ENCODE assay signal across 25 cellular contexts in the genomic region with DNA sequence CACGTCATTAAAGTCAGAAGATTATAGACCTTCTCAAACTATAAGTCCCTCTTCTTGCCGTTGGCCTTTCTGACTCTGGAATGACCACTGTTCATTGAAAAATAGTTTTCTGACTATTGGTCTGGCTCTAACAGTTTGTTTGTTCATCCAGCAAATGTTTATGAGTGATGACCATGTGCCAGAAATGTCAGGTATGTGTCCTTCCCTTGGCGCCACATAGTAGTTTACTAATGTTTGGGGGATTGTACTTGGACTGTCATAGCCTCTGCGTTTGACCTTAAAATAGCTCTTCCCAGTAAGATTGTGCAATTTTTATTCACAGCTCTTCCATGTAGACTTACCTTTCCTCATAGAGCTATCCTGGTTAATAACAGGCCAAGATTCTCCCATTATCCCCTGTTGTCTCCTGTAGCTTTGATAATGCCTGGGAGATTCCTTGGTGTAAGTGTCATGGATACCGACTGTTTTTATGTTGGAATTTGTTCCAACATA. TPM values are rescaled to one million over a fixed set of nuclear protein-coding genes. Genes with fewer than 3 reads are reported as not detected.
"Had no signal": no experiment of that assay in that cellular context is flagged by ENCODE, and none has a peak within 500 bp of the region (broad histone marks: within the 10 kb centered on the region; RNA-seq: fewer than 3 reads in every experiment).

No MANE protein-coding gene starts in this region.

- H3K4me1 ChIP-seq: upper lobe of right lung had no signal

- ATAC-seq: activated CD8-positive, alpha-beta T cell treated with anti-CD3 and anti-CD28 coated beads for 36 hours; foreskin keratinocyte; left lung; right cardiac atrium; T-cell; upper lobe of right lung had no signal

- H3K27ac ChIP-seq: brain microvascular endothelial cell, dorsolateral prefrontal cortex, epithelial cell of prostate, foreskin keratinocyte, left lung, thoracic aorta, upper lobe of right lung had no signal

- H3K27me3 ChIP-seq: brain microvascular endothelial cell, dorsolateral prefrontal cortex, foreskin keratinocyte, left lung, upper lobe of right lung had no signal

- DNase-seq: activated B cell treated with CpG ODN at 0.5 μM for 24 hours; activated CD4-positive, alpha-beta T cell treated with anti-CD3 and anti-CD28 coated beads for 48 hours; activated CD8-positive, alpha-beta T cell treated with anti-CD3 and anti-CD28 coated beads for 36 hours; activated naive CD4-positive, alpha-beta T cell treated with anti-CD3 and anti-CD28 coated beads for 36 hours; activated T-cell treated with anti-CD3 and anti-CD28 coated beads, Interleukin-2, amount 50 U/mL, for 24 hours; aorta; brain microvascular endothelial cell; central memory CD4-positive, alpha-beta T cell; dorsolateral prefrontal cortex; foreskin keratinocyte; kidney; left lung; right cardiac atrium; small intestine; stimulated activated CD4-positive, alpha-beta T cell treated with anti-CD3 and anti-CD28 coated beads, Interleukin-15, amount 100 ng/mL, for 24 hours; stimulated activated CD4-positive, alpha-beta T cell treated with anti-CD3 and anti-CD28 coated beads, Interleukin-2, amount 100 ng/mL, for 48 hours; T-cell; upper lobe of right lung had no signal

- H3K9me3 ChIP-seq: left lung, thoracic aorta, upper lobe of right lung had no signal

- H3K4me3 ChIP-seq: dorsolateral prefrontal cortex, left lung, thoracic aorta, upper lobe of right lung had no signal

RNA-seq across cellular contexts. Expression of a gene that starts 37.4 kb away (rescaled TPM):
- total RNA-seq: activated B cell treated with CpG ODN at 0.5 μM for 24 hours; activated CD8-positive, alpha-beta T cell treated with anti-CD3 and anti-CD28 coated beads for 36 hours; activated naive CD4-positive, alpha-beta T cell treated with anti-CD3 and anti-CD28 coated beads for 36 hours; foreskin keratinocyte; T-cell had no signal
- polyA plus RNA-seq: neural cell had no signal

RNA-seq across cellular contexts. Expression of a gene that starts 43.2 kb away (rescaled TPM):
- total RNA-seq: activated B cell treated with CpG ODN at 0.5 μM for 24 hours; activated CD8-positive, alpha-beta T cell treated with anti-CD3 and anti-CD28 coated beads for 36 hours; activated naive CD4-positive, alpha-beta T cell treated with anti-CD3 and anti-CD28 coated beads for 36 hours; aorta; fibroblast of lung; foreskin keratinocyte; kidney; left lung; mesothelial cell of epicardium; omental fat pad; progenitor cell of endocrine pancreas; T-cell; upper lobe of right lung had no signal
- polyA plus RNA-seq: aorta, fibroblast of lung, foreskin keratinocyte, neural cell had no signal
